Comparison of ENCODE assay signal across 1 cellular context in genomic region chr9:133792721-133793470, GRCh38.
TF ChIP-seq lines count a peak whose summit lies in the region.

No MANE protein-coding gene starts in this region.

TF ChIP-seq in K562, 482 proteins besides CTCF, POLR2A, EP300 and RAD21 (continued from another document and continues in another):
- TF ChIP-seq, protein P1, sequence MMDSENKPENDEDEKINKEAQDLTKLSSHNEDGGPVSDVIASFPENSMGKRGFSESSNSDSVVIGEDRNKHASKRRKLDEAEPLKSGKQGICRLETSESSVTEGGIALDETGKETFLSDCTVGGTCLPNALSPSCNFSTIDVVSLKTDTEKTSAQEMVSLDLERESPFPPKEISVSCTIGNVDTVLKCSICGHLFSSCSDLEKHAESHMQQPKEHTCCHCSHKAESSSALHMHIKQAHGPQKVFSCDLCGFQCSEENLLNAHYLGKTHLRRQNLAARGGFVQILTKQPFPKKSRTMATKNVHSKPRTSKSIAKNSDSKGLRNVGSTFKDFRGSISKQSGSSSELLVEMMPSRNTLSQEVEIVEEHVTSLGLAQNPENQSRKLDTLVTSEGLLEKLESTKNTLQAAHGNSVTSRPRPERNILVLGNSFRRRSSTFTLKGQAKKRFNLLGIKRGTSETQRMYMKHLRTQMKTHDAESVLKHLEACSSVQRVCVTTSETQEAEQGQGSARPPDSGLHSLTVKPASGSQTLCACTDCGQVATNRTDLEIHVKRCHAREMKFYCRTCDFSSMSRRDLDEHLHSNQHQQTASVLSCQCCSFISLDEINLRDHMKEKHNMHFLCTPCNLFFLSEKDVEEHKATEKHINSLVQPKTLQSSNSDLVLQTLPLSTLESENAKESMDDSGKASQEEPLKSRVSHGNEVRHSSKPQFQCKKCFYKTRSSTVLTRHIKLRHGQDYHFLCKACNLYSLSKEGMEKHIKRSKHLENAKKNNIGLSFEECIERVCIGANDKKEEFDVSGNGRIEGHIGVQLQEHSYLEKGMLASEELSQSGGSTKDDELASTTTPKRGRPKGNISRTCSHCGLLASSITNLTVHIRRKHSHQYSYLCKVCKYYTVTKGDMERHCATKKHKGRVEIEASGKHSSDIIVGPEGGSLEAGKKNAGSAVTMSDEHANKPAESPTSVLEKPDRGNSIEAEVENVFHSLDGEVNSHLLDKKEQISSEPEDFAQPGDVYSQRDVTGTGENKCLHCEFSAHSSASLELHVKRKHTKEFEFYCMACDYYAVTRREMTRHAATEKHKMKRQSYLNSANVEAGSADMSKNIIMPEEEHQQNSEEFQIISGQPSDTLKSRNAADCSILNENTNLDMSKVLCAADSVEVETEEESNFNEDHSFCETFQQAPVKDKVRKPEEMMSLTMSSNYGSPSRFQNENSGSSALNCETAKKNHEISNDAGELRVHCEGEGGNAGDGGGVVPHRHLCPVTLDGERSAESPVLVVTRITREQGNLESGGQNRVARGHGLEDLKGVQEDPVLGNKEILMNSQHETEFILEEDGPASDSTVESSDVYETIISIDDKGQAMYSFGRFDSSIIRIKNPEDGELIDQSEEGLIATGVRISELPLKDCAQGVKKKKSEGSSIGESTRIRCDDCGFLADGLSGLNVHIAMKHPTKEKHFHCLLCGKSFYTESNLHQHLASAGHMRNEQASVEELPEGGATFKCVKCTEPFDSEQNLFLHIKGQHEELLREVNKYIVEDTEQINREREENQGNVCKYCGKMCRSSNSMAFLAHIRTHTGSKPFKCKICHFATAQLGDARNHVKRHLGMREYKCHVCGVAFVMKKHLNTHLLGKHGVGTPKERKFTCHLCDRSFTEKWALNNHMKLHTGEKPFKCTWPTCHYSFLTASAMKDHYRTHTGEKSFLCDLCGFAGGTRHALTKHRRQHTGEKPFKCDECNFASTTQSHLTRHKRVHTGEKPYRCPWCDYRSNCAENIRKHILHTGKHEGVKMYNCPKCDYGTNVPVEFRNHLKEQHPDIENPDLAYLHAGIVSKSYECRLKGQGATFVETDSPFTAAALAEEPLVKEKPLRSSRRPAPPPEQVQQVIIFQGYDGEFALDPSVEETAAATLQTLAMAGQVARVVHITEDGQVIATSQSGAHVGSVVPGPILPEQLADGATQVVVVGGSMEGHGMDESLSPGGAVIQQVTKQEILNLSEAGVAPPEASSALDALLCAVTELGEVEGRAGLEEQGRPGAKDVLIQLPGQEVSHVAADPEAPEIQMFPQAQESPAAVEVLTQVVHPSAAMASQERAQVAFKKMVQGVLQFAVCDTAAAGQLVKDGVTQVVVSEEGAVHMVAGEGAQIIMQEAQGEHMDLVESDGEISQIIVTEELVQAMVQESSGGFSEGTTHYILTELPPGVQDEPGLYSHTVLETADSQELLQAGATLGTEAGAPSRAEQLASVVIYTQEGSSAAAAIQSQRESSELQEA (IDR thresholded peaks at IDR 0.05; ENCODE audit: low read depth): no peak
- TF ChIP-seq CHD7 (IDR thresholded peaks at IDR 0.05; ENCODE audit: low read depth, low read length): no peak
- TF ChIP-seq MAZ (CRISPR knock-in tag; conservative IDR thresholded peaks at IDR 0.05 in 1 of 2, IDR thresholded peaks at IDR 0.05 in 1 of 2): peak in 1 of 2 experiments; percentile 66; a peak in 1 of 4 replicates
- no peak for TF ChIP-seq PHF8 (IDR thresholded peaks at IDR 0.05; ENCODE audit: borderline replicate concordance, low read length)
- TF ChIP-seq CREM (IDR thresholded peaks at IDR 0.05; ENCODE audit: low read depth): 0 out of 2 replicates have a peak, but pooled peaks have one; percentile 26
- TF ChIP-seq ZNF217 (CRISPR knock-in tag; IDR thresholded peaks at IDR 0.05): no peak
- TF ChIP-seq ZNF695 (CRISPR knock-in tag; IDR thresholded peaks at IDR 0.05): no peak
- TF ChIP-seq ZFP30 (CRISPR knock-in tag; IDR thresholded peaks at IDR 0.05; ENCODE audit: borderline replicate concordance): no peak
- TF ChIP-seq, protein P2, sequence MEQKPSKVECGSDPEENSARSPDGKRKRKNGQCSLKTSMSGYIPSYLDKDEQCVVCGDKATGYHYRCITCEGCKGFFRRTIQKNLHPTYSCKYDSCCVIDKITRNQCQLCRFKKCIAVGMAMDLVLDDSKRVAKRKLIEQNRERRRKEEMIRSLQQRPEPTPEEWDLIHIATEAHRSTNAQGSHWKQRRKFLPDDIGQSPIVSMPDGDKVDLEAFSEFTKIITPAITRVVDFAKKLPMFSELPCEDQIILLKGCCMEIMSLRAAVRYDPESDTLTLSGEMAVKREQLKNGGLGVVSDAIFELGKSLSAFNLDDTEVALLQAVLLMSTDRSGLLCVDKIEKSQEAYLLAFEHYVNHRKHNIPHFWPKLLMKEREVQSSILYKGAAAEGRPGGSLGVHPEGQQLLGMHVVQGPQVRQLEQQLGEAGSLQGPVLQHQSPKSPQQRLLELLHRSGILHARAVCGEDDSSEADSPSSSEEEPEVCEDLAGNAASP (IDR thresholded peaks at IDR 0.05): no peak
- no peak for TF ChIP-seq ZNF311 (CRISPR knock-in tag; IDR thresholded peaks at IDR 0.05)
- TF ChIP-seq MYC (IDR thresholded peaks at IDR 0.05; ENCODE audit: low read depth, low read length): peak; percentile 75
- TF ChIP-seq MYC (CRISPR knock-in tag; IDR thresholded peaks at IDR 0.05; ENCODE audit: borderline replicate concordance, low read depth): no peak
- peak; percentile 45; the same call in 1 of the 2 replicates for TF ChIP-seq ZBTB7A (IDR thresholded peaks at IDR 0.05; ENCODE audit: borderline replicate concordance, control insufficient read depth, low read depth, low read length)
- TF ChIP-seq, protein P3, sequence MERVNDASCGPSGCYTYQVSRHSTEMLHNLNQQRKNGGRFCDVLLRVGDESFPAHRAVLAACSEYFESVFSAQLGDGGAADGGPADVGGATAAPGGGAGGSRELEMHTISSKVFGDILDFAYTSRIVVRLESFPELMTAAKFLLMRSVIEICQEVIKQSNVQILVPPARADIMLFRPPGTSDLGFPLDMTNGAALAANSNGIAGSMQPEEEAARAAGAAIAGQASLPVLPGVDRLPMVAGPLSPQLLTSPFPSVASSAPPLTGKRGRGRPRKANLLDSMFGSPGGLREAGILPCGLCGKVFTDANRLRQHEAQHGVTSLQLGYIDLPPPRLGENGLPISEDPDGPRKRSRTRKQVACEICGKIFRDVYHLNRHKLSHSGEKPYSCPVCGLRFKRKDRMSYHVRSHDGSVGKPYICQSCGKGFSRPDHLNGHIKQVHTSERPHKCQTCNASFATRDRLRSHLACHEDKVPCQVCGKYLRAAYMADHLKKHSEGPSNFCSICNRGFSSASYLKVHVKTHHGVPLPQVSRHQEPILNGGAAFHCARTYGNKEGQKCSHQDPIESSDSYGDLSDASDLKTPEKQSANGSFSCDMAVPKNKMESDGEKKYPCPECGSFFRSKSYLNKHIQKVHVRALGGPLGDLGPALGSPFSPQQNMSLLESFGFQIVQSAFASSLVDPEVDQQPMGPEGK (CRISPR knock-in tag; IDR thresholded peaks at IDR 0.05; ENCODE audit: borderline replicate concordance): no peak
- no peak for TF ChIP-seq MBD2 (IDR thresholded peaks at IDR 0.05; ENCODE audit: borderline replicate concordance, low read depth)
- no peak for TF ChIP-seq ETV1 (tag; conservative IDR thresholded peaks at IDR 0.05; ENCODE audit: low read depth)
- TF ChIP-seq JUNB (CRISPR knock-in tag; conservative IDR thresholded peaks at IDR 0.05): no peak
- TF ChIP-seq STAG1 (CRISPR knock-in tag; IDR thresholded peaks at IDR 0.05; ENCODE audit: borderline replicate concordance): peak; percentile 94
- no peak for TF ChIP-seq BRD4 (IDR thresholded peaks at IDR 0.05)
- no peak for TF ChIP-seq LARP7 (IDR thresholded peaks at IDR 0.05)
- no peak for TF ChIP-seq POU5F1 (IDR thresholded peaks at IDR 0.05; ENCODE audit: borderline replicate concordance, low read depth, low read length, partially characterized antibody)
- TF ChIP-seq ZNF764 (CRISPR knock-in tag; IDR thresholded peaks at IDR 0.05; ENCODE audit: low read depth): 0 out of 2 replicates have a peak, but pooled peaks have one; percentile 58
- TF ChIP-seq HMGN3 (IDR thresholded peaks at IDR 0.05; ENCODE audit: borderline replicate concordance, extremely low read depth, insufficient read length, low read depth, low read length): no peak
- TF ChIP-seq ZNF274 (IDR thresholded peaks at IDR 0.05; ENCODE audit: borderline replicate concordance, low read depth, low read length): no peak
- TF ChIP-seq XRCC3 (IDR thresholded peaks at IDR 0.05): no peak
- TF ChIP-seq TFE3 (CRISPR knock-in tag; IDR thresholded peaks at IDR 0.05): peak; percentile 16; the same call in 1 of the 2 replicates
- no peak for TF ChIP-seq MCM7 (IDR thresholded peaks at IDR 0.05)
- no peak for TF ChIP-seq CBX5 (IDR thresholded peaks at IDR 0.05; ENCODE audit: borderline replicate concordance, low read depth)
- no peak for TF ChIP-seq TAF15 (IDR thresholded peaks at IDR 0.05; ENCODE audit: low read depth, low read length)
- TF ChIP-seq SIX5 (IDR thresholded peaks at IDR 0.05; ENCODE audit: borderline replicate concordance in 1 of 2, insufficient read depth in 1 of 2, low read depth in 1 of 2, low read length in 2 of 2): no peak
- no peak for TF ChIP-seq ZNF41 (CRISPR knock-in tag; conservative IDR thresholded peaks at IDR 0.05)
- TF ChIP-seq, protein P4, sequence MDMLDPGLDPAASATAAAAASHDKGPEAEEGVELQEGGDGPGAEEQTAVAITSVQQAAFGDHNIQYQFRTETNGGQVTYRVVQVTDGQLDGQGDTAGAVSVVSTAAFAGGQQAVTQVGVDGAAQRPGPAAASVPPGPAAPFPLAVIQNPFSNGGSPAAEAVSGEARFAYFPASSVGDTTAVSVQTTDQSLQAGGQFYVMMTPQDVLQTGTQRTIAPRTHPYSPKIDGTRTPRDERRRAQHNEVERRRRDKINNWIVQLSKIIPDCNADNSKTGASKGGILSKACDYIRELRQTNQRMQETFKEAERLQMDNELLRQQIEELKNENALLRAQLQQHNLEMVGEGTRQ (CRISPR knock-in tag; IDR thresholded peaks at IDR 0.05): peak; percentile 75
